Comparison of ENCODE assay signal across 20 cellular contexts in the genomic region with DNA sequence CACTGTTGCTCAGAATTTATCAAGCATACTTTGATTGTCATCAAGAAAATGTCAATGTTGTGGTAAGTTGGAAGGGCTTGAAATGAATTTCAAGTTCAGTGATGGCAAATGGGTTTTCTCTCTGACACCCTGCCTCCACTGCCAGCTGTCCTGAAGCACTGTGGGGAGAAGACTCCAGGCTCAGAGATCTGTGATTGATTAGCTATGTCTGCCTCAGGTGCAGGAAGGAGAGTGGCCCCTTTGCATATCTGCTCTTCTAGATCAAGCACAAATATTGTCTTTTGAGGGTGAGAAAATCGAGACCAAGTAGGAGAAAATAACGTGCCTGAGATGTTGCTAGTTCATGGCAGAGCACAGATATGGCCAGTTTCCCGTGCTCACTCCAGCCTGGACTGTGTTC.
"Had no signal": no experiment of that assay in that cellular context is flagged by ENCODE, and none has a peak within 500 bp of the region (broad histone marks: within the 10 kb centered on the region; RNA-seq: fewer than 3 reads in every experiment).

No MANE protein-coding gene starts in this region.

- H3K4me3 Mint-ChIP-seq: activated CD4-positive, alpha-beta T cell treated with anti-CD3 and anti-CD28 coated beads, Interleukin-2, amount 10 ng/mL, durations not matched to agents 24 days and 14 days; activated CD8-positive, alpha-beta T cell treated with anti-CD3 and anti-CD28 coated beads, Interleukin-2, amount 10 ng/mL, durations not matched to agents 7 days and 5 days; activated naive CD4-positive, alpha-beta T cell treated with anti-CD3 and anti-CD28 coated beads for 36 hours; activated T-cell treated with anti-CD3 and anti-CD28 coated beads, Interleukin-2, amount 50 U/mL, for 24 hours; central memory CD8-positive, alpha-beta T cell; endodermal cell; nephron progenitor cell; stimulated activated memory B cell treated with anti-CD40 and anti-IgM and Interleukin-4, amounts not matched to agents 10 μg/mL and 1 μg/mL and 100 μg/mL, for 72 hours had no signal

- H3K27ac Mint-ChIP-seq: activated CD4-positive, alpha-beta T cell treated with anti-CD3 and anti-CD28 coated beads, Interleukin-2, amount 10 ng/mL, durations not matched to agents 24 days and 14 days; activated CD8-positive, alpha-beta T cell treated with anti-CD3 and anti-CD28 coated beads, Interleukin-2, amount 10 ng/mL, durations not matched to agents 7 days and 5 days; activated naive CD4-positive, alpha-beta T cell treated with anti-CD3 and anti-CD28 coated beads for 36 hours; activated T-cell treated with anti-CD3 and anti-CD28 coated beads, Interleukin-2, amount 50 U/mL, for 24 hours; endodermal cell; nephron progenitor cell; stimulated activated memory B cell treated with anti-CD40 and anti-IgM and Interleukin-4, amounts not matched to agents 10 μg/mL and 1 μg/mL and 100 μg/mL, for 72 hours had no signal

- FAIRE-seq: keratinocyte had no signal

- H3K4me1 Mint-ChIP-seq: central memory CD8-positive, alpha-beta T cell had no signal

- ATAC-seq: activated CD8-positive, alpha-beta T cell treated with anti-CD3 and anti-CD28 coated beads, Interleukin-2, amount 10 ng/mL, durations not matched to agents 7 days and 5 days; foreskin keratinocyte; stimulated activated memory B cell treated with anti-CD40 and anti-IgM and Interleukin-4, amounts not matched to agents 10 μg/mL and 1 μg/mL and 100 μg/mL, for 72 hours had no signal

- DNase-seq: activated CD4-positive, alpha-beta T cell treated with anti-CD3 and anti-CD28 coated beads, Interleukin-2, amount 10 ng/mL, durations not matched to agents 24 days and 14 days; activated CD8-positive, alpha-beta T cell treated with anti-CD3 and anti-CD28 coated beads, Interleukin-2, amount 10 ng/mL, durations not matched to agents 7 days and 5 days; activated naive CD4-positive, alpha-beta T cell treated with anti-CD3 and anti-CD28 coated beads for 36 hours; activated T-cell treated with anti-CD3 and anti-CD28 coated beads, Interleukin-2, amount 50 U/mL, for 24 hours; anterior cingulate cortex; brain microvascular endothelial cell; colonic mucosa; endodermal cell; foreskin keratinocyte; hypothalamus; midbrain; nephron progenitor cell; nucleus accumbens; spleen; stimulated activated CD4-positive, alpha-beta T cell treated with anti-CD3 and anti-CD28 coated beads, Interleukin-4, amount 100 ng/mL, for 4 hours; T-helper 9 cell had no signal

- H3K36me3 Mint-ChIP-seq: stimulated activated memory B cell treated with anti-CD40 and anti-IgM and Interleukin-4, amounts not matched to agents 10 μg/mL and 1 μg/mL and 100 μg/mL, for 72 hours had no signal

- H3K27me3 ChIP-seq: brain microvascular endothelial cell, colonic mucosa had no signal

- H3K27ac ChIP-seq: brain microvascular endothelial cell, colonic mucosa, foreskin keratinocyte, spleen had no signal

- H3K4me3 ChIP-seq: colonic mucosa, lung, spleen had no signal

- H3K9me3 Mint-ChIP-seq: activated CD4-positive, alpha-beta T cell treated with anti-CD3 and anti-CD28 coated beads, Interleukin-2, amount 10 ng/mL, durations not matched to agents 24 days and 14 days; activated naive CD4-positive, alpha-beta T cell treated with anti-CD3 and anti-CD28 coated beads for 36 hours; activated T-cell treated with anti-CD3 and anti-CD28 coated beads, Interleukin-2, amount 50 U/mL, for 24 hours; central memory CD8-positive, alpha-beta T cell; endodermal cell; stimulated activated memory B cell treated with anti-CD40 and anti-IgM and Interleukin-4, amounts not matched to agents 10 μg/mL and 1 μg/mL and 100 μg/mL, for 72 hours had no signal

- H3K9me3 ChIP-seq: colonic mucosa, spleen had no signal

- H3K36me3 ChIP-seq: brain microvascular endothelial cell, colonic mucosa, spleen had no signal

- H3K4me1 ChIP-seq: foreskin keratinocyte had no signal
